In the genomic region with DNA sequence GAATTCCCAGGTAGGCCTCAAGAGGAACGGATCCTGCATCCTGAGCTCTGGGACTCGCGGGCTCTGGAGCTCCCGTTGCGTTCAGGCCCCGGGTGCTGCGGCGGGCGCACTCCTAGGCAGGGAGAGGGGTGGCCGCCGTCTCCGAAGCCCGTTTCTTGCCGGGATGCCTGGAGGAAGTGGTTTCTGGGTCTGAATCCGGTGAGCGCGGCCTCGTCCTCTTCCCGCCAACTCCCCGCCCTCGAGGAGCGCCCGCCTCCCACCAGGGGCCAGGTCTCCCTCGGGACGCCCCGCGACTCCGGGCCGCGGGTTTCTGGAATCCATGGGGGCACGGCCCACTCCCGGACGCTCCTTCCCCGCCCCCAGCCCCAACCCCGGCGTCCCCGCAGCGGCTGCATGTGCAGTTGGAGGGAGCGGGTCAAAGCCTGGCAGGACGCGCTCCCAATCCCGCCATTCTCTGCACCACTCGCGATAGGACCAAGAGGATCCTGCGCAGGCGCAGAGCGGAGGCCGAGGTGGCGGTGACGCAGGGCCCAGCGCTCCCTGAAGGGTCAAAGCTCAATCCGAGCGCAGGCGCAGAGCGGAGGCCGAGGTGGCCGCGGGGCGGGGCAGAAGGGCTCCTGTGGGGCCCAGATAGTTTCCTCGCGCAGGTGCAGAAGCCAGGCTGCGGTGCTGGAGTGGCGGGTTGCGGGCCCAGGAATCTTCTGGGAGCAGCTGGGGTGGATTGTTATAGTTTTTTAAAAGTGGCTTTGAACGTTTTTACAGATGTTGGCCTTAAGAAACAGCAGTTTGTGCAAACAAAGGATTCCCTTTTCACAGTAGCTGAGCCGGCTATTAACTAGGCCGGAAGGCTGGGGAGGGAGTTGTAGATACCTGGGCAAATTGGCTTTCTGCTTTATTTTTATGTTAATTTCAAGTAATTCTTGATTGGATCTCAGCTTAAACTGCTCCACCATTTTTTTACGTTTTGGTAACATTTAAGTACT, we compare ENCODE assay signal across 17 cellular contexts.
A peak's percentile ranks its signal among the peaks of the same experiment; 100 is the strongest.
DNase-seq lines count a peak whose midpoint lies in the region; ATAC-seq, FAIRE-seq and TF ChIP-seq lines count a peak whose summit lies in the region.
"Had no signal": no experiment of that assay in that cellular context is flagged by ENCODE, and none has a peak within 500 bp of the region (broad histone marks: within the 10 kb centered on the region; RNA-seq: fewer than 3 reads in every experiment).

No MANE protein-coding gene starts in this region.

- H3K9me1 ChIP-seq in K562 (ENCODE audit: control insufficient read depth, insufficient read depth, low read length), result no peaks in the 10 kb centered on the region

- CTCF ChIA-PET in K562 (lab: Yijun Ruan, JAX; ENCODE audit: low intra/inter-chr PET ratio), result no interaction called here

- H3K9me3 ChIP-seq in K562 (replicated peaks; ENCODE audit: control insufficient read depth, insufficient read depth, low read depth, low read length) (no peaks in the 10 kb centered on the region), spleen (peaks cover 0 to 58% (median 30%) of the 10 kb centered on the region in 8 donors)

- H3K4me2 ChIP-seq in K562 (ENCODE audit: insufficient read depth, low read length), result no peak overlapping the region

- H2AFZ ChIP-seq in K562 (ENCODE audit: low read depth, low read length), result no peak overlapping the region

- H3K9ac ChIP-seq in K562 (ENCODE audit: insufficient read depth in 1 of 2, low read depth in 2 of 2, low read length in 2 of 2), result no peak overlapping the region

- no peaks in the 10 kb centered on the region for H3K4me1 ChIP-seq in K562 (replicated peaks in 1 of 2; ENCODE audit: control insufficient read depth in 2 of 2, insufficient read depth in 2 of 2, low read length in 2 of 2)
- H3K4me1 ChIP-seq in spleen, result no peaks in the 10 kb centered on the region

- in situ Hi-C loops in K562 (cut with MboI), result no loop called here

- intact Hi-C loops in K562 (cut with micrococcal nuclease), result no loop called here
- intact Hi-C loops in left colon (cut with DNase I, micrococcal nuclease), result no loop called here
- intact Hi-C loops in spleen (cut with DNase I; ENCODE audit: low total_unique reads), result no loop called here

- WGBS in K562 (ENCODE audit: insufficient coverage, low coverage, missing lambda C conversion rate), result under 1% methylated on average over 37 of the region's 68 CpGs
- WGBS in spleen, 5 donors, result 28 to 55% (median 35%) methylated on average over 42 to 68 of the region's 68 CpGs

- H3K27me3 ChIP-seq in K562 (ENCODE audit: control insufficient read depth in 2 of 2, insufficient read depth in 2 of 2, low read length in 2 of 2) (no peaks in the 10 kb centered on the region), spleen (replicated peaks in 1 of 7) (peaks cover 0 to 15% (median 0%) of the 10 kb centered on the region in 7 donors)

- peak; percentile 26 for DNase-seq in NCI-H774 (lab: John Stamatoyannopoulos, UW)
- DNase-seq in K562 (ENCODE audit: extremely low read depth in 1 of 4, low spot score in 3 of 4), result peak; percentile 17 to 41 (median 30)
- DNase-seq in left colon, result peak; percentile 16 to 52
- DNase-seq in spleen, result peak; percentile 79
- DNase-seq in NCI-H128 (lab: John Stamatoyannopoulos, UW; ENCODE audit: unreplicated experiment), result no peak
- no peak for DNase-seq in SIG-M5 (lab: John Stamatoyannopoulos, UW)
- DNase-seq: activated CD8-positive, alpha-beta memory T cell treated with anti-CD3 and anti-CD28 coated beads, Interleukin-2, amount 50 U/mL, for 4 hours; activated naive CD8-positive, alpha-beta T cell treated with anti-CD3 and anti-CD28 coated beads, Interleukin-2, amount 10 ng/mL, durations not matched to agents 7 days and 5 days; NCI-H1694; NCI-H748 treated with DMSO at 0.1 percent for 48 hours; stimulated activated naive CD8-positive, alpha-beta T cell treated with anti-CD3 and anti-CD28 coated beads, Interleukin-15, Interleukin-2, amounts not matched to agents 100 U/mL and 50 U/mL, for 24 hours; WERI-Rb-1 had no signal

- ATAC-seq in K562 (peak; percentile 73), left colon (peak; percentile 19), HG02884 (IDR thresholded peaks at IDR 0.05; ENCODE audit: unreplicated experiment) (no peak)
- ATAC-seq: HCT116; stimulated activated naive CD8-positive, alpha-beta T cell treated with anti-CD3 and anti-CD28 coated beads, Interleukin-15, Interleukin-2, amounts not matched to agents 100 U/mL and 50 U/mL, for 24 hours had no signal

- H4K20me1 ChIP-seq in K562 (replicated peaks; ENCODE audit: control insufficient read depth, insufficient read depth, low read length), result no peaks in the 10 kb centered on the region

- TF ChIP-seq POLR2A in K562 (conservative IDR thresholded peaks at IDR 0.05) (no peak), spleen (IDR thresholded peaks at IDR 0.05) (no peak)

- no peak overlapping the region for H3K27ac ChIP-seq in K562 (ENCODE audit: extremely low read depth, low read depth, low read length)
- H3K27ac ChIP-seq in spleen, result peak overlapping the region in 2 of 8 donors; percentile 37 to 38
- H3K27ac ChIP-seq: SK-N-MC, WERI-Rb-1 had no signal

- FAIRE-seq in K562 (lab: Jason Lieb, UNC), result no peak
- FAIRE-seq: G401.6, keratinocyte had no signal

- POLR2A ChIA-PET in K562 (lab: Yijun Ruan, JAX), result no interaction called here

- TF ChIP-seq RAD21 in K562 (CRISPR knock-in tag; conservative IDR thresholded peaks at IDR 0.05 in 1 of 2, IDR thresholded peaks at IDR 0.05 in 1 of 2), result no peak

- BruUV-seq in K562 (replicated peaks; lab: Mats Ljungman, UMichigan), result no TSS peak

- H3K4me3 ChIP-seq in K562 (no peak overlapping the region), spleen (peak overlapping the region in 4 of 8 donors; percentile 5 to 32 (median 12))
- H3K4me3 ChIP-seq: SK-N-MC had no signal

- H3K36me3 ChIP-seq in K562 (ENCODE audit: control insufficient read depth, insufficient read depth, low read length) (no peaks in the 10 kb centered on the region), spleen (no peaks in the 10 kb centered on the region)
- H3K36me3 ChIP-seq: WERI-Rb-1 had no signal

- no peaks in the 10 kb centered on the region for H3K79me2 ChIP-seq in K562 (ENCODE audit: control insufficient read depth, insufficient read depth, low read length)

- TF ChIP-seq EP300 in K562 (IDR thresholded peaks at IDR 0.05; ENCODE audit: low read length), result no peak

- no peak for TF ChIP-seq CTCF in K562 (IDR thresholded peaks at IDR 0.05 in 2 of 3, conservative IDR thresholded peaks at IDR 0.05 in 1 of 3; ENCODE audit: insufficient read depth in 2 of 3, low read depth in 1 of 3, low read length in 3 of 3)
- TF ChIP-seq CTCF in spleen (IDR thresholded peaks at IDR 0.05 in 8 of 11, conservative IDR thresholded peaks at IDR 0.05 in 3 of 11), result no peak

Comparison
In these comparisons a context has a peak if more than half of its experiments do, and no peak if none do; other contexts are left out.
1. DNase-seq: peak in NCI-H774 (single experiment), K562 (4 of 4), left colon (2 of 2) and spleen (single experiment); none in NCI-H128 (single experiment) and SIG-M5 (single experiment).